Comparison of ENCODE assay signal across 7 cellular contexts in genomic region chr1:169478273-169478672, GRCh38. TPM values are rescaled to one million over a fixed set of nuclear protein-coding genes. Genes with fewer than 3 reads are reported as not detected.
"Had no signal": no experiment of that assay in that cellular context is flagged by ENCODE, and none has a peak within 500 bp of the region (broad histone marks: within the 10 kb centered on the region; RNA-seq: fewer than 3 reads in every experiment).

No MANE protein-coding gene starts in this region.

RNA-seq across cellular contexts. Expression of gene CCDC181, which starts 51.0 kb away (rescaled TPM):
- total RNA-seq: activated B cell treated with CpG ODN at 0.5 μM for 24 hours; activated CD4-positive, alpha-beta memory T cell treated with anti-CD3 and anti-CD28 coated beads, Interleukin-2, amount 10 ng/mL, durations not matched to agents 7 days and 5 days; activated CD4-positive, alpha-beta T cell treated with anti-CD3 and anti-CD28 coated beads, Interleukin-2, amount 10 ng/mL, durations not matched to agents 7 days and 5 days; activated CD8-positive, alpha-beta T cell treated with anti-CD3 and anti-CD28 coated beads, Interleukin-2, amount 10 ng/mL, durations not matched to agents 7 days and 5 days; activated naive CD8-positive, alpha-beta T cell treated with anti-CD3 and anti-CD28 coated beads, Interleukin-2, amount 10 ng/mL, durations not matched to agents 7 days and 5 days; ascending aorta; T-helper 1 cell treated with Interleukin-12 subunit alpha and Interleukin-12 subunit beta and Interleukin-4 antibody, amounts not matched to agents 30 ng/mL and 1 ng/mL, for 36 hours had no signal
